1 cellular context compared by ENCODE assay signal in genomic region chr20:33474963-33475362, GRCh38.
TF ChIP-seq lines count a peak whose summit lies in the region.

No MANE protein-coding gene starts in this region.

TF ChIP-seq in HepG2, 621 proteins besides CTCF, POLR2A, EP300 and RAD21:
- TF ChIP-seq HDAC1 (CRISPR knock-in tag; IDR thresholded peaks at IDR 0.05) (0 out of 2 replicates have a peak, but pooled peaks have one; percentile 20), ZNF207 (IDR thresholded peaks at IDR 0.05; ENCODE audit: borderline replicate concordance) (no peak), ZNF761 (CRISPR knock-in tag; conservative IDR thresholded peaks at IDR 0.05) (0 out of 2 replicates have a peak, but pooled peaks have one; percentile 5), RFXANK (CRISPR knock-in tag; IDR thresholded peaks at IDR 0.05) (no peak), ZNF564 (CRISPR knock-in tag; IDR thresholded peaks at IDR 0.05) (no peak)
